13 cellular contexts compared by ENCODE assay signal in genomic region chr2:64667535-64667934, GRCh38. TPM values are rescaled to one million over a fixed set of nuclear protein-coding genes. Genes with fewer than 3 reads are reported as not detected.
DNase-seq lines count a peak whose midpoint lies in the region; FAIRE-seq and TF ChIP-seq lines count a peak whose summit lies in the region.
"Had no signal": no experiment of that assay in that cellular context is flagged by ENCODE, and none has a peak within 500 bp of the region (broad histone marks: within the 10 kb centered on the region; RNA-seq: fewer than 3 reads in every experiment).

No MANE protein-coding gene starts in this region.

- no peaks in the 10 kb centered on the region for H3K27me3 Mint-ChIP-seq in CD8-positive, alpha-beta memory T cell
- H3K27me3 Mint-ChIP-seq in immature natural killer cell (ENCODE audit: low read depth in 3 of 3) = peaks cover 0 to 2% (median 0%) of the 10 kb centered on the region in 3 donors

- no peaks in the 10 kb centered on the region for H3K9me3 ChIP-seq in CD8-positive, alpha-beta memory T cell (ENCODE audit: low read length)

- H3K27ac Mint-ChIP-seq in CD8-positive, alpha-beta memory T cell = peak overlapping the region; percentile 15 to 95 (median 82)
- H3K27ac Mint-ChIP-seq in immature natural killer cell = peak overlapping the region in 4 of 6 donors; percentile 14 to 79 (median 55)

- CTCF ChIA-PET in CD8-positive, alpha-beta memory T cell (lab: Charles Lee) = interaction anchor here (1.4 to 7.4 kb wide), 2 partner anchors 9 to 14 kb away, joined by 3 to 81 read pairs; partner anchors contain the start of gene SERTAD2
- CTCF ChIA-PET in HEK293T (lab: Yijun Ruan, JAX) = no interaction called here

- peak overlapping the region; percentile 1 for H3K4me3 ChIP-seq in CD8-positive, alpha-beta memory T cell (ENCODE audit: low read length)
- H3K4me3 ChIP-seq: cardiac muscle cell, PC-9 had no signal

- H3K4me3 Mint-ChIP-seq in CD8-positive, alpha-beta memory T cell = peak overlapping the region in 6 of 7 donors; percentile 12 to 62 (median 44)
- H3K4me3 Mint-ChIP-seq in immature natural killer cell = peak overlapping the region in 2 of 5 donors; percentile 12 to 15

- no peak for DNase-seq in CD8-positive, alpha-beta memory T cell
- no peak for DNase-seq in GM19239 (ENCODE audit: insufficient read length, low spot score)
- DNase-seq in RPMI8226 = peak; percentile 38
- DNase-seq in immature natural killer cell = no peak
- no peak for DNase-seq in HEK293T (ENCODE audit: extremely low spot score)
- DNase-seq in H4 (ENCODE audit: low spot score) = no peak
- no peak for DNase-seq in GM03348 (ENCODE audit: low spot score)
- DNase-seq: activated T-cell treated with anti-CD3 and anti-CD28 coated beads, Interleukin-2, amount 50 U/mL, for 48 hours; H7; KG1; NCI-H2171; PC-9 had no signal

- no peaks in the 10 kb centered on the region for H3K36me3 Mint-ChIP-seq in CD8-positive, alpha-beta memory T cell
- peaks cover 0 to 4% (median 0%) of the 10 kb centered on the region in 3 donors for H3K36me3 Mint-ChIP-seq in immature natural killer cell

- H3K27me3 ChIP-seq in CD8-positive, alpha-beta memory T cell (ENCODE audit: insufficient read depth, low read length, poor library complexity, severe bottlenecking) = no peaks in the 10 kb centered on the region
- H3K27me3 ChIP-seq: cardiac muscle cell had no signal

- no peaks in the 10 kb centered on the region for H3K36me3 ChIP-seq in CD8-positive, alpha-beta memory T cell (ENCODE audit: insufficient read depth, low read length)
- H3K36me3 ChIP-seq: cardiac muscle cell had no signal

- POLR2A ChIA-PET in CD8-positive, alpha-beta memory T cell (lab: Charles Lee) = interaction anchor here (0.6 to 7.1 kb wide), 6 partner anchors 14 to 390 kb away, joined by 3 to 66 read pairs (median 4); partner anchors contain the start of gene SERTAD2
- POLR2A ChIA-PET in HEK293T (lab: Yijun Ruan, JAX) = no interaction called here

- no peaks in the 10 kb centered on the region for H3K9me3 Mint-ChIP-seq in CD8-positive, alpha-beta memory T cell
- no peaks in the 10 kb centered on the region for H3K9me3 Mint-ChIP-seq in immature natural killer cell

- H3K27ac ChIP-seq in CD8-positive, alpha-beta memory T cell (ENCODE audit: low read depth, low read length) = no peak overlapping the region
- H3K27ac ChIP-seq: PC-9 had no signal

- peaks cover 35% of the 10 kb centered on the region for H3K4me1 ChIP-seq in CD8-positive, alpha-beta memory T cell (ENCODE audit: insufficient read depth, low read length)

- peak; percentile 72 for FAIRE-seq in GM19239 (lab: Jason Lieb, UNC)

- H3K4me1 Mint-ChIP-seq in CD8-positive, alpha-beta memory T cell = peaks cover 4 to 17% (median 15%) of the 10 kb centered on the region in 3 donors
- peaks cover 17 to 21% of the 10 kb centered on the region in 2 donors for H3K4me1 Mint-ChIP-seq in immature natural killer cell

TF ChIP-seq in HEK293T, 16 proteins besides CTCF, POLR2A, EP300 and RAD21:
- TF ChIP-seq ARNT (IDR thresholded peaks at IDR 0.05) (no peak), L3MBTL2 (conservative IDR thresholded peaks at IDR 0.05) (no peak), BHLHE40 (IDR thresholded peaks at IDR 0.05; ENCODE audit: borderline replicate concordance) (no peak), ZNF384 (IDR thresholded peaks at IDR 0.05) (no peak), SP1 (IDR thresholded peaks at IDR 0.05) (no peak)

RNA-seq across cellular contexts. Expression of gene SERTAD2, which starts 13.8 kb away (rescaled TPM):
- 10 to 100 TPM; 20.6 to 21.4 TPM for total RNA-seq in CD8-positive, alpha-beta memory T cell
- polyA plus RNA-seq in CD8-positive, alpha-beta memory T cell = 6.3 TPM
- 1 to 10 TPM; 4.7 to 8.0 (median 6.1) TPM for polyA plus RNA-seq in immature natural killer cell
- 4.9 and 6.9 TPM in 2 replicates for total RNA-seq in H4 (2014; rRNA removed; shearing (Covaris generic))
